16 cellular contexts compared by ENCODE assay signal in genomic region chr1:95067069-95067468, GRCh38. TPM values are rescaled to one million over a fixed set of nuclear protein-coding genes. Genes with fewer than 3 reads are reported as not detected.
DNase-seq lines count a peak whose midpoint lies in the region; ATAC-seq, FAIRE-seq and TF ChIP-seq lines count a peak whose summit lies in the region.
"Had no signal": no experiment of that assay in that cellular context is flagged by ENCODE, and none has a peak within 500 bp of the region (broad histone marks: within the 10 kb centered on the region; RNA-seq: fewer than 3 reads in every experiment).

No MANE protein-coding gene starts in this region.

- H3K9me3 Mint-ChIP-seq in Caco-2 (ENCODE audit: unreplicated experiment), result no peaks in the 10 kb centered on the region
- H3K9me3 Mint-ChIP-seq: activated T-cell treated with anti-CD3 and anti-CD28 coated beads, Interleukin-2, amount 50 U/mL, for 72 hours; naive thymus-derived CD4-positive, alpha-beta T cell had no signal

- intact Hi-C loops in Caco-2 (cut with micrococcal nuclease; ENCODE audit: unreplicated experiment) (no loop called here), HepG2 (cut with micrococcal nuclease; ENCODE audit: unreplicated experiment) (no loop called here), transverse colon (cut with DNase I; ENCODE audit: low total_unique reads) (no loop called here)

- H3K9ac ChIP-seq in HepG2 (ENCODE audit: insufficient read depth, low read depth, low read length), result no peak overlapping the region

- H3K36me3 ChIP-seq in Caco-2 (ENCODE audit: control insufficient read depth, insufficient read depth, low read length) (no peaks in the 10 kb centered on the region), HepG2 (replicated peaks in 1 of 2; ENCODE audit: control insufficient read depth in 1 of 2, insufficient read depth in 2 of 2, low read length in 2 of 2) (peaks cover 0 to 9% of the 10 kb centered on the region in 2 experiments; a peak in 3 of 5 replicates), transverse colon (peaks cover 0 to 15% (median 2%) of the 10 kb centered on the region in 4 donors)

- no TSS peak for BruUV-seq in Caco-2 (replicated peaks; lab: Mats Ljungman, UMichigan)
- BruUV-seq in HepG2 (replicated peaks; lab: Mats Ljungman, UMichigan), result no TSS peak

- H3K4me1 Mint-ChIP-seq in Caco-2 (ENCODE audit: low read depth, unreplicated experiment), result peaks cover 24% of the 10 kb centered on the region

- H3K79me2 ChIP-seq in HepG2 (ENCODE audit: insufficient read depth, low read length), result peaks cover 4% of the 10 kb centered on the region

- TF ChIP-seq RAD21 in HepG2 (CRISPR knock-in tag; IDR thresholded peaks at IDR 0.05), result no peak

- TF ChIP-seq CTCF in Caco-2 (IDR thresholded peaks at IDR 0.05; ENCODE audit: insufficient read depth in 1 of 2, low read depth in 1 of 2, low read length in 1 of 2, severe bottlenecking in 1 of 2, unreplicated experiment in 1 of 2), result no peak
- TF ChIP-seq CTCF in HL-60 (IDR thresholded peaks at IDR 0.05; ENCODE audit: insufficient read depth, low read length), result no peak
- TF ChIP-seq CTCF in HepG2 (CRISPR knock-in tag; IDR thresholded peaks at IDR 0.05), result no peak
- no peak for TF ChIP-seq CTCF in transverse colon (IDR thresholded peaks at IDR 0.05)

- H3K27me3 Mint-ChIP-seq in Caco-2 (ENCODE audit: insufficient read depth, unreplicated experiment), result no peaks in the 10 kb centered on the region
- H3K27me3 Mint-ChIP-seq: naive thymus-derived CD4-positive, alpha-beta T cell had no signal

- H4K20me1 ChIP-seq in HepG2 (ENCODE audit: insufficient read depth, low read length), result no peaks in the 10 kb centered on the region

- ATAC-seq in HepG2, result peak; percentile 57
- ATAC-seq in HG03135 (IDR thresholded peaks at IDR 0.05; ENCODE audit: unreplicated experiment), result no peak
- ATAC-seq in HG03439 (IDR thresholded peaks at IDR 0.05; ENCODE audit: unreplicated experiment), result no peak
- ATAC-seq: activated T-cell treated with anti-CD3 and anti-CD28 coated beads, Interleukin-2, amount 50 U/mL, for 72 hours; naive thymus-derived CD4-positive, alpha-beta T cell had no signal

- H3K4me3 Mint-ChIP-seq in Caco-2 (ENCODE audit: unreplicated experiment), result no peak overlapping the region
- H3K4me3 Mint-ChIP-seq: activated T-cell treated with anti-CD3 and anti-CD28 coated beads, Interleukin-2, amount 50 U/mL, for 72 hours; naive thymus-derived CD4-positive, alpha-beta T cell had no signal

- H3K27ac ChIP-seq in HL-60 (replicated peaks) (peak overlapping the region; percentile 51), HepG2 (ENCODE audit: extremely low read length, insufficient read depth, low read length) (peak overlapping the region; percentile 86), transverse colon (no peak overlapping the region)
- H3K27ac ChIP-seq: lower lobe of right lung, tibial nerve had no signal

- peaks cover 12% of the 10 kb centered on the region for H3K36me3 Mint-ChIP-seq in Caco-2 (ENCODE audit: insufficient read depth, unreplicated experiment)

- H2AFZ ChIP-seq in HepG2 (ENCODE audit: low read length), result no peak overlapping the region

- peak overlapping the region; percentile 48 for H3K4me2 ChIP-seq in HepG2 (ENCODE audit: low read depth, low read length)

- FAIRE-seq in HepG2 (lab: Jason Lieb, UNC) (peak; percentile 62), RCC 7860 (lab: Jason Lieb, UNC) (no peak)
- FAIRE-seq: endometrium, frontal cortex had no signal

- POLR2A ChIA-PET in Caco-2 (lab: Charles Lee), result no interaction called here
- POLR2A ChIA-PET in HepG2 (lab: Yijun Ruan, JAX), result interaction anchor here (0.7 to 1.7 kb wide), 4 partner anchors 9 to 167 kb away, joined by 4 to 12 read pairs (median 4); partner anchors contain the start of gene RWDD3

- peak overlapping the region; percentile 37 for H3K27ac Mint-ChIP-seq in Caco-2 (ENCODE audit: unreplicated experiment)
- H3K27ac Mint-ChIP-seq: activated T-cell treated with anti-CD3 and anti-CD28 coated beads, Interleukin-2, amount 50 U/mL, for 72 hours; naive thymus-derived CD4-positive, alpha-beta T cell had no signal

- peaks cover 35% of the 10 kb centered on the region for H3K4me1 ChIP-seq in Caco-2
- H3K4me1 ChIP-seq in HepG2 (ENCODE audit: insufficient read depth, low read length), result peaks cover 64% of the 10 kb centered on the region
- H3K4me1 ChIP-seq in transverse colon, result peaks cover 0 to 45% (median 22%) of the 10 kb centered on the region in 4 donors

- peak in 1 of 2 experiments; percentile 93; a peak in 2 of 4 replicates for TF ChIP-seq EP300 in HepG2 (IDR thresholded peaks at IDR 0.05; ENCODE audit: low read depth in 2 of 2, low read length in 2 of 2)
- TF ChIP-seq EP300 in HepG2 (CRISPR knock-in tag; IDR thresholded peaks at IDR 0.05; ENCODE audit: borderline replicate concordance), result peak; percentile 73; the same call in 1 of the 2 replicates
- TF ChIP-seq EP300 in transverse colon (IDR thresholded peaks at IDR 0.05; ENCODE audit: low read depth), result no peak

- no peaks in the 10 kb centered on the region for H3K27me3 ChIP-seq in Caco-2 (replicated peaks; ENCODE audit: control insufficient read depth, insufficient read depth, low read length)
- no peaks in the 10 kb centered on the region for H3K27me3 ChIP-seq in HL-60 (ENCODE audit: insufficient read depth, poor library complexity, severe bottlenecking)
- H3K27me3 ChIP-seq in HepG2 (ENCODE audit: control insufficient read depth in 1 of 2, insufficient read depth in 2 of 2, low read length in 2 of 2), result no peaks in the 10 kb centered on the region
- no peaks in the 10 kb centered on the region for H3K27me3 ChIP-seq in transverse colon
- H3K27me3 ChIP-seq: tibial nerve had no signal

- H3K9me3 ChIP-seq in Caco-2, result no peaks in the 10 kb centered on the region
- H3K9me3 ChIP-seq in HepG2 (ENCODE audit: low read length), result no peaks in the 10 kb centered on the region
- H3K9me3 ChIP-seq in transverse colon, result no peaks in the 10 kb centered on the region
- H3K9me3 ChIP-seq: lower lobe of right lung had no signal

- DNase-seq in Caco-2, result no peak
- peak in 1 of 2 experiments; percentile 60 for DNase-seq in HL-60 (ENCODE audit: low read depth in 1 of 2, low spot score in 1 of 2)
- peak; percentile 25 to 39 for DNase-seq in NOMO-1 (lab: John Stamatoyannopoulos, UW; ENCODE audit: unreplicated experiment in 2 of 2)
- peak; percentile 71 for DNase-seq in HepG2 (ENCODE audit: low spot score)
- DNase-seq in RCC 7860 (ENCODE audit: low spot score), result no peak
- DNase-seq in transverse colon, result no peak
- DNase-seq: activated CD4-positive, alpha-beta T cell treated with anti-CD3 and anti-CD28 coated beads, Interleukin-2, amount 50 U/mL, for 48 hours; activated T-cell treated with anti-CD3 and anti-CD28 coated beads, Interleukin-2, amount 50 U/mL, for 72 hours; Calu3; lower lobe of right lung; naive thymus-derived CD4-positive, alpha-beta T cell had no signal

- TF ChIP-seq POLR2A in HepG2 (IDR thresholded peaks at IDR 0.05; ENCODE audit: insufficient read depth in 1 of 2, low read depth in 2 of 2, low read length in 2 of 2) (no peak), transverse colon (IDR thresholded peaks at IDR 0.05) (no peak)

- no peak overlapping the region for H3K4me3 ChIP-seq in Caco-2 (ENCODE audit: low read depth, low read length)
- no peak overlapping the region for H3K4me3 ChIP-seq in HL-60 (replicated peaks; ENCODE audit: insufficient read depth, low read length)
- peak overlapping the region in 1 of 3 experiments; percentile 13; a peak in 1 of 6 replicates for H3K4me3 ChIP-seq in HepG2 (replicated peaks in 1 of 3; ENCODE audit: insufficient read depth in 1 of 3, low read depth in 2 of 3, low read length in 3 of 3)
- H3K4me3 ChIP-seq in transverse colon, result no peak overlapping the region
- H3K4me3 ChIP-seq: lower lobe of right lung, tibial nerve had no signal

- CTCF ChIA-PET in Caco-2 (lab: Charles Lee) (interaction anchor here (0.6 kb wide), 1 partner anchor 175 kb away, joined by 6 read pairs; no protein-coding TSS in a partner anchor), HepG2 (lab: Yijun Ruan, JAX; ENCODE audit: low intra/inter-chr PET ratio, low total read pairs) (interaction anchor here (0.6 kb wide), 1 partner anchor 949 kb away, joined by 4 read pairs; no protein-coding TSS in a partner anchor)

- in situ Hi-C loops in HepG2 (cut with HindIII; ENCODE audit: extremely low pct_ligation_motif_present, low pct_unique_long_range_greater_than_20kb), result no loop called here
- in situ Hi-C loops in transverse colon (cut with MboI; ENCODE audit: low pct_ligation_motif_present in 1 of 4, low pct_unique_long_range_greater_than_20kb in 1 of 4, low sequenced_read_pairs in 3 of 4), result no loop called here

- WGBS in HepG2 (ENCODE audit: low lambda C conversion rate), result 13% methylated on average over 2 of the region's 2 CpGs
- 69 to 80% methylated on average over 2 of the region's 2 CpGs for WGBS in transverse colon (ENCODE audit: low coverage in 1 of 2), 2 donors

RNA-seq across cellular contexts. Expression of gene ALG14, which starts 5.7 kb away (rescaled TPM):
- 4.5 and 6.1 TPM in 2 replicates for total RNA-seq in Caco-2 (2022)
- total RNA-seq in HepG2 (2016; rRNA removed; fragmentation: Illumina TruSeq; extraction: Trizol), result 6.1 and 12.7 TPM in 2 replicates
- 2.6 and 6.2 TPM in 2 replicates for total RNA-seq in HepG2 (2016; cell fraction: cytosol; rRNA removed; fragmentation: Illumina TruSeq; extraction: Trizol; ENCODE audit: low read depth)
- 7.8 and 11.4 TPM in 2 replicates for total RNA-seq in HepG2 (2016; cell fraction: insoluble cytoplasmic fraction; rRNA removed; fragmentation: Illumina TruSeq; extraction: Trizol)
- 4.5 and 4.8 TPM in 2 replicates for total RNA-seq in HepG2 (2016; cell fraction: membrane; rRNA removed; fragmentation: Illumina TruSeq; extraction: Trizol)
- total RNA-seq in HepG2 (2016; cell fraction: nucleus; rRNA removed; fragmentation: Illumina TruSeq; extraction: Trizol), result 5.6 and 13.0 TPM in 2 replicates
- 4.5 and 5.5 TPM in 2 replicates for polyA plus RNA-seq in HepG2 (2011; rRNA removed)
- 1.9 and 2.6 TPM in 2 replicates for polyA plus RNA-seq in HepG2 (2011; cell fraction: cytosol; rRNA removed)
- polyA plus RNA-seq in HepG2 (2011; cell fraction: nucleus; rRNA removed), result 1.2 and 2.2 TPM in 2 replicates
- 3.5 and 6.1 TPM in 2 replicates for polyA plus RNA-seq in HepG2 (2012)
- 3.2 and 3.5 TPM in 2 replicates for polyA plus RNA-seq in HepG2 (2016; cell fraction: cytosol; fragmentation: Illumina TruSeq; extraction: Trizol; ENCODE audit: low read depth)
- 7.9 and 10.9 TPM in 2 replicates for polyA plus RNA-seq in HepG2 (2016; cell fraction: insoluble cytoplasmic fraction; fragmentation: Illumina TruSeq; extraction: Trizol; ENCODE audit: low read depth)
- polyA plus RNA-seq in HepG2 (2016; cell fraction: membrane; fragmentation: Illumina TruSeq; extraction: Trizol; ENCODE audit: low read depth), result 4.2 and 7.1 TPM in 2 replicates
- polyA plus RNA-seq in HepG2 (2016; cell fraction: nucleus; fragmentation: Illumina TruSeq; extraction: Trizol; ENCODE audit: insufficient read depth, low read depth), result 10.4 and 11.9 TPM in 2 replicates
- 13.9 and 20.9 TPM in 2 replicates for polyA minus RNA-seq in HepG2 (2011; rRNA and poly(A)+ RNA removed; ENCODE audit: low replicate concordance)
- polyA minus RNA-seq in HepG2 (2011; cell fraction: cytosol; rRNA and poly(A)+ RNA removed), result 0.62 and 3.3 TPM in 2 replicates
- 4.2 and 5.0 TPM in 2 replicates for polyA minus RNA-seq in HepG2 (2011; cell fraction: nucleus; rRNA and poly(A)+ RNA removed)
- 1 to 10 TPM in 3 of 4 donors, under 1 TPM in 1; 0.40 to 2.3 (median 2.2) TPM for total RNA-seq in transverse colon

RNA-seq across cellular contexts. Expression of gene TLCD4, which starts 50.1 kb away (rescaled TPM):
- 14.1 TPM in 2 replicates for total RNA-seq in Caco-2 (2022)
- 11.9 and 14.5 TPM in 2 replicates for total RNA-seq in HepG2 (2016; rRNA removed; fragmentation: Illumina TruSeq; extraction: Trizol)
- 71.5 and 79.3 TPM in 2 replicates for total RNA-seq in HepG2 (2016; cell fraction: cytosol; rRNA removed; fragmentation: Illumina TruSeq; extraction: Trizol; ENCODE audit: low read depth)
- total RNA-seq in HepG2 (2016; cell fraction: insoluble cytoplasmic fraction; rRNA removed; fragmentation: Illumina TruSeq; extraction: Trizol), result 15.0 and 17.4 TPM in 2 replicates
- total RNA-seq in HepG2 (2016; cell fraction: membrane; rRNA removed; fragmentation: Illumina TruSeq; extraction: Trizol), result 26.6 and 27.6 TPM in 2 replicates
- total RNA-seq in HepG2 (2016; cell fraction: nucleus; rRNA removed; fragmentation: Illumina TruSeq; extraction: Trizol), result 10.3 and 10.9 TPM in 2 replicates
- polyA plus RNA-seq in HepG2 (2011; rRNA removed), result 4.1 and 4.7 TPM in 2 replicates
- 1.9 and 3.6 TPM in 2 replicates for polyA plus RNA-seq in HepG2 (2011; cell fraction: cytosol; rRNA removed)
- 1.00 and 1.9 TPM in 2 replicates for polyA plus RNA-seq in HepG2 (2011; cell fraction: nucleus; rRNA removed)
- polyA plus RNA-seq in HepG2 (2012), result 10.2 and 17.7 TPM in 2 replicates
- 2.5 and 3.6 TPM in 2 replicates for polyA plus RNA-seq in HepG2 (2016; cell fraction: cytosol; fragmentation: Illumina TruSeq; extraction: Trizol; ENCODE audit: low read depth)
- 9.3 and 10.5 TPM in 2 replicates for polyA plus RNA-seq in HepG2 (2016; cell fraction: insoluble cytoplasmic fraction; fragmentation: Illumina TruSeq; extraction: Trizol; ENCODE audit: low read depth)
- polyA plus RNA-seq in HepG2 (2016; cell fraction: membrane; fragmentation: Illumina TruSeq; extraction: Trizol; ENCODE audit: low read depth), result 6.3 and 7.5 TPM in 2 replicates
- 9.9 and 11.4 TPM in 2 replicates for polyA plus RNA-seq in HepG2 (2016; cell fraction: nucleus; fragmentation: Illumina TruSeq; extraction: Trizol; ENCODE audit: insufficient read depth, low read depth)
- polyA minus RNA-seq in HepG2 (2011; rRNA and poly(A)+ RNA removed; ENCODE audit: low replicate concordance), result 7.5 and 9.8 TPM in 2 replicates
- polyA minus RNA-seq in HepG2 (2011; cell fraction: cytosol; rRNA and poly(A)+ RNA removed), result 9.3 and 10.9 TPM in 2 replicates
- polyA minus RNA-seq in HepG2 (2011; cell fraction: nucleus; rRNA and poly(A)+ RNA removed), result 7.2 and 7.9 TPM in 2 replicates
- 10 to 100 TPM in 3 of 4 donors, 1 to 10 TPM in 1; 3.4 to 68.8 (median 43.5) TPM for total RNA-seq in transverse colon
- total RNA-seq: naive thymus-derived CD4-positive, alpha-beta T cell had no signal
- polyA plus RNA-seq: naive thymus-derived CD4-positive, alpha-beta T cell had no signal

Comparison
In these comparisons a context has a peak if more than half of its experiments do, and no peak if none do; other contexts are left out.
1. DNase-seq: peak in NOMO-1 (2 of 2) and HepG2 (single experiment); none in Caco-2 (0 of 2), RCC 7860 (single experiment) and transverse colon (single experiment).
2. H3K27ac ChIP-seq: peak in HL-60 (single experiment) and HepG2 (single experiment); none in transverse colon (0 of 4).